Comparison of ENCODE assay signal across 24 cellular contexts in genomic region chr3:185416513-185416912, GRCh38.
"Had no signal": no experiment of that assay in that cellular context is flagged by ENCODE, and none has a peak within 500 bp of the region (broad histone marks: within the 10 kb centered on the region; RNA-seq: fewer than 3 reads in every experiment).

No MANE protein-coding gene starts in this region.

- H3K27ac ChIP-seq: colonic mucosa, coronary artery, dorsolateral prefrontal cortex, epithelial cell of prostate, esophagus muscularis mucosa, esophagus squamous epithelium, foreskin keratinocyte, gastrocnemius medialis, gastroesophageal sphincter, heart left ventricle had no signal

- DNase-seq: colonic mucosa; cortex of kidney; dermis blood vessel endothelial cell; dorsolateral prefrontal cortex; effector CD4-positive, alpha-beta T cell; effector CD8-positive, alpha-beta T cell; effector memory CD4-positive, alpha-beta T cell; effector memory CD8-positive, alpha-beta T cell; endodermal cell; erythroblast; esophagus squamous epithelium; foreskin fibroblast; foreskin keratinocyte; foreskin melanocyte; gastrocnemius medialis; glutamatergic neuron; head of caudate nucleus; heart left ventricle had no signal

- H3K4me3 Mint-ChIP-seq: dendritic cell treated with granulocyte-macrophage colony-stimulating factor and Interleukin-4, amounts not matched to agents 40 ng/mL and 50 ng/mL, for 4 days; effector memory CD8-positive, alpha-beta T cell; endodermal cell had no signal

- H3K27ac Mint-ChIP-seq: dendritic cell treated with granulocyte-macrophage colony-stimulating factor and Interleukin-4, amounts not matched to agents 40 ng/mL and 50 ng/mL, for 4 days; effector memory CD8-positive, alpha-beta T cell; endodermal cell had no signal

- H3K27me3 Mint-ChIP-seq: dendritic cell treated with granulocyte-macrophage colony-stimulating factor and Interleukin-4, amounts not matched to agents 40 ng/mL and 50 ng/mL, for 4 days had no signal

- H3K4me1 Mint-ChIP-seq: endodermal cell had no signal

- H3K27me3 ChIP-seq: colonic mucosa, dorsolateral prefrontal cortex, esophagus muscularis mucosa, esophagus squamous epithelium, gastrocnemius medialis, gastroesophageal sphincter, heart left ventricle had no signal

- H3K9me3 Mint-ChIP-seq: dendritic cell treated with granulocyte-macrophage colony-stimulating factor and Interleukin-4, amounts not matched to agents 40 ng/mL and 50 ng/mL, for 4 days; effector memory CD8-positive, alpha-beta T cell; endodermal cell had no signal

- H3K9me3 ChIP-seq: colonic mucosa, esophagus muscularis mucosa, esophagus squamous epithelium, gastrocnemius medialis, gastroesophageal sphincter, heart left ventricle had no signal

- ATAC-seq: effector memory CD8-positive, alpha-beta T cell; esophagus mucosa; foreskin keratinocyte; gastrocnemius medialis; gastroesophageal sphincter; heart left ventricle had no signal

- H3K36me3 ChIP-seq: colonic mucosa, esophagus muscularis mucosa, esophagus squamous epithelium, gastrocnemius medialis, gastroesophageal sphincter, heart left ventricle had no signal

- H3K4me3 ChIP-seq: colonic mucosa, coronary artery, dorsolateral prefrontal cortex, esophagus muscularis mucosa, esophagus squamous epithelium, gastrocnemius medialis, gastroesophageal sphincter, heart left ventricle had no signal

- H3K4me1 ChIP-seq: colonic mucosa, esophagus muscularis mucosa, gastroesophageal sphincter had no signal
